Comparison of ENCODE assay signal across 1 cellular context in the genomic region with DNA sequence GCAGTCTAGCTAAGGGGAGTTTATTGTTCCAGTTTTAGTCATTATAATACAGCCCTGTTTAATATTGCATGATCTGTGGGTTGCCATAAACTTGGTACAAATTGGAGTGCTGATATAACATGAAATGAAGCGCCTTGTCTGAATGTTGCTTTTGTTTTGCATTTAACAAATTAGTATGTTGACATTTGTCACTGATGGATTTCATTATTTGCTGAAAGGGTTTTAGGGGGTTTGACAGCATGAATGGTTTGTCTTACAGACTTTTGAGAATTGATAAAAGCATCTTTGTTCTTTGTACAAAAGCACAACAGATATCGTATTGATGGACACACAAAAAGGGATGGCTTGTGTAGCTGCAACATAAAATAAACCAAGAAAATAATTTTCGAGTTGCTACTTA.
TF ChIP-seq lines count a peak whose summit lies in the region.

No MANE protein-coding gene starts in this region.

TF ChIP-seq in HepG2, 621 proteins besides CTCF, POLR2A, EP300 and RAD21:
- peak; percentile 40; the same call in 1 of the 2 replicates for TF ChIP-seq SOX5 (CRISPR knock-in tag; IDR thresholded peaks at IDR 0.05; ENCODE audit: borderline replicate concordance)
- no peak for TF ChIP-seq ZNF432 (CRISPR knock-in tag; IDR thresholded peaks at IDR 0.05; ENCODE audit: borderline replicate concordance)
- no peak for TF ChIP-seq ZNF496 (CRISPR knock-in tag; IDR thresholded peaks at IDR 0.05; ENCODE audit: insufficient replicate concordance)
- TF ChIP-seq ZNF652 (CRISPR knock-in tag; IDR thresholded peaks at IDR 0.05; ENCODE audit: borderline replicate concordance, low read depth), result no peak
- TF ChIP-seq FLYWCH1 (CRISPR knock-in tag; IDR thresholded peaks at IDR 0.05), result no peak
- TF ChIP-seq, protein P1, sequence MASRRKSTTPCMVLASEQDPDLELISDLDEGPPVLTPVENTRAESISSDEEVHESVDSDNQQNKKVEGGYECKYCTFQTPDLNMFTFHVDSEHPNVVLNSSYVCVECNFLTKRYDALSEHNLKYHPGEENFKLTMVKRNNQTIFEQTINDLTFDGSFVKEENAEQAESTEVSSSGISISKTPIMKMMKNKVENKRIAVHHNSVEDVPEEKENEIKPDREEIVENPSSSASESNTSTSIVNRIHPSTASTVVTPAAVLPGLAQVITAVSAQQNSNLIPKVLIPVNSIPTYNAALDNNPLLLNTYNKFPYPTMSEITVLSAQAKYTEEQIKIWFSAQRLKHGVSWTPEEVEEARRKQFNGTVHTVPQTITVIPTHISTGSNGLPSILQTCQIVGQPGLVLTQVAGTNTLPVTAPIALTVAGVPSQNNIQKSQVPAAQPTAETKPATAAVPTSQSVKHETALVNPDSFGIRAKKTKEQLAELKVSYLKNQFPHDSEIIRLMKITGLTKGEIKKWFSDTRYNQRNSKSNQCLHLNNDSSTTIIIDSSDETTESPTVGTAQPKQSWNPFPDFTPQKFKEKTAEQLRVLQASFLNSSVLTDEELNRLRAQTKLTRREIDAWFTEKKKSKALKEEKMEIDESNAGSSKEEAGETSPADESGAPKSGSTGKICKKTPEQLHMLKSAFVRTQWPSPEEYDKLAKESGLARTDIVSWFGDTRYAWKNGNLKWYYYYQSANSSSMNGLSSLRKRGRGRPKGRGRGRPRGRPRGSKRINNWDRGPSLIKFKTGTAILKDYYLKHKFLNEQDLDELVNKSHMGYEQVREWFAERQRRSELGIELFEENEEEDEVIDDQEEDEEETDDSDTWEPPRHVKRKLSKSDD (CRISPR knock-in tag; IDR thresholded peaks at IDR 0.05; ENCODE audit: low read depth), result no peak
- TF ChIP-seq ZFP37 (CRISPR knock-in tag; IDR thresholded peaks at IDR 0.05; ENCODE audit: borderline replicate concordance), result no peak
- TF ChIP-seq, protein P2, sequence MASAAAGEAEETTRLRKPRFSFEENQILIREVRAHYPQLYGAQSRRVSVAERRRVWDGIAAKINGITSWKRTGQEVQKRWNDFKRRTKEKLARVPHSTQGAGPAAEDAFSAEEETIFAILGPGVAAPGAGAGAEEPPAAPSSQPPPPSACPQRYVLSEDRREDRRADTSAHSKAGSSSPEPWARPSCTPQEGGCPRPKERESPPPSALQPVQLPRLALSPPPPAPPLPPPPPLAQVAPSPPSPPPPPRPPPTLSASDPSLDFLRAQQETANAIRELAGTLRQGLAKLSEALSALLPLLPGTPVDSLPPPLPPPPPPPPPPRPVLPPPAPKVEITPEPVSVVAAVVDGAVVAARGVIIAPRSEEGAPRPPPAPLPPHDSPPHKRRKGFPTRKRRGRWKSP (CRISPR knock-in tag; IDR thresholded peaks at IDR 0.05), result no peak
- no peak for TF ChIP-seq MATR3 (CRISPR knock-in tag; IDR thresholded peaks at IDR 0.05)
- no peak for TF ChIP-seq SOX13 (IDR thresholded peaks at IDR 0.05)
- TF ChIP-seq SOX13 (CRISPR knock-in tag; conservative IDR thresholded peaks at IDR 0.05 in 1 of 2, IDR thresholded peaks at IDR 0.05 in 1 of 2), result peak in 1 of 2 experiments; percentile 59; a peak in 2 of 4 replicates
- TF ChIP-seq ZSCAN21 (CRISPR knock-in tag; IDR thresholded peaks at IDR 0.05; ENCODE audit: borderline replicate concordance), result no peak
- no peak for TF ChIP-seq EED (CRISPR knock-in tag; IDR thresholded peaks at IDR 0.05)
- TF ChIP-seq THAP11 (CRISPR knock-in tag; IDR thresholded peaks at IDR 0.05), result 0 out of 2 replicates have a peak, but pooled peaks have one; percentile 17
